In genomic region chr17:77365584-77366186, GRCh38 we compare ENCODE assay signal across 1 cellular context.
A peak's percentile ranks its signal among the peaks of the same experiment; 100 is the strongest.
TF ChIP-seq lines count a peak whose summit lies in the region.

No MANE protein-coding gene starts in this region.

TF ChIP-seq in HEK293, 187 proteins besides CTCF, POLR2A, EP300 and RAD21 (continued from another document):
- TF ChIP-seq ZNF488 (tag by site-specific recombination; IDR thresholded peaks at IDR 0.05) (no peak), ZIC2 (tag by site-specific recombination; IDR thresholded peaks at IDR 0.05) (peak; percentile 100), SP2 (tag by site-specific recombination; IDR thresholded peaks at IDR 0.05) (peak; percentile 7; the same call in 1 of the 2 replicates), ZNF600 (tag by site-specific recombination; IDR thresholded peaks at IDR 0.05) (peak; percentile 82), ZNF24 (tag by site-specific recombination; IDR thresholded peaks at IDR 0.05) (peak; percentile 50; the same call in 1 of the 2 replicates), ZNF223 (tag by site-specific recombination; IDR thresholded peaks at IDR 0.05) (no peak), SCRT2 (tag by site-specific recombination; IDR thresholded peaks at IDR 0.05) (no peak; the same call in 1 of the 2 replicates), ZSCAN23 (tag by site-specific recombination; IDR thresholded peaks at IDR 0.05) (no peak), PATZ1 (tag by site-specific recombination; IDR thresholded peaks at IDR 0.05) (peak; percentile 39; the same call in 1 of the 2 replicates), ZNF707 (tag by site-specific recombination; IDR thresholded peaks at IDR 0.05) (no peak), KLF17 (tag by site-specific recombination; IDR thresholded peaks at IDR 0.05) (peak; percentile 97), ZBTB8A (tag by site-specific recombination; IDR thresholded peaks at IDR 0.05) (peak; percentile 25; the same call in 1 of the 2 replicates), ZBTB7A (tag by site-specific recombination; IDR thresholded peaks at IDR 0.05; ENCODE audit: low read depth) (no peak), ZNF366 (tag by site-specific recombination; conservative IDR thresholded peaks at IDR 0.05) (peak; percentile 49), GLIS2 (tag by site-specific recombination; IDR thresholded peaks at IDR 0.05) (peak; percentile 92), ZNF791 (tag by site-specific recombination; IDR thresholded peaks at IDR 0.05) (no peak), KLF9 (tag by site-specific recombination; IDR thresholded peaks at IDR 0.05; ENCODE audit: low read depth) (no peak), ZNF133 (tag by site-specific recombination; IDR thresholded peaks at IDR 0.05) (no peak), WT1 (tag by site-specific recombination; IDR thresholded peaks at IDR 0.05) (peak; percentile 58; the same call in 1 of the 2 replicates), KLF10 (tag by site-specific recombination; IDR thresholded peaks at IDR 0.05) (no peak), ZNF580 (tag by site-specific recombination; IDR thresholded peaks at IDR 0.05) (no peak), BCL6B (tag by site-specific recombination; IDR thresholded peaks at IDR 0.05) (no peak), ATF2 (tag by site-specific recombination; IDR thresholded peaks at IDR 0.05; ENCODE audit: low read depth) (no peak), GLIS1 (tag by site-specific recombination; IDR thresholded peaks at IDR 0.05) (peak; percentile 93), ZFP41 (tag by site-specific recombination; IDR thresholded peaks at IDR 0.05; ENCODE audit: borderline replicate concordance) (no peak), ZBTB6 (tag by site-specific recombination; IDR thresholded peaks at IDR 0.05) (0 out of 2 replicates have a peak, but pooled peaks have one; percentile 58), ZNF423 (tag by site-specific recombination; IDR thresholded peaks at IDR 0.05) (peak; percentile 84), BCL11B (tag by site-specific recombination; IDR thresholded peaks at IDR 0.05; ENCODE audit: low read depth) (no peak), ZNF645 (tag by site-specific recombination; IDR thresholded peaks at IDR 0.05) (no peak), ZBTB10 (tag by site-specific recombination; IDR thresholded peaks at IDR 0.05) (0 out of 2 replicates have a peak, but pooled peaks have one; percentile 9), ZEB2 (tag by site-specific recombination; IDR thresholded peaks at IDR 0.05) (peak; percentile 52), ZBTB48 (tag by site-specific recombination; IDR thresholded peaks at IDR 0.05) (peak; percentile 75), SP7 (tag by site-specific recombination; IDR thresholded peaks at IDR 0.05) (peak; percentile 74), ZNF302 (tag by site-specific recombination; IDR thresholded peaks at IDR 0.05; ENCODE audit: low read depth) (no peak), ZNF660 (tag by site-specific recombination; IDR thresholded peaks at IDR 0.05) (peak; percentile 70; the same call in 1 of the 2 replicates), ZBTB26 (tag by site-specific recombination; optimal IDR thresholded peaks at IDR 0.05) (no peak)
